ENCODE assay signal across 1 cellular context in genomic region chrX:84318661-84319060, GRCh38.
TF ChIP-seq lines count a peak whose summit lies in the region.

No MANE protein-coding gene starts in this region.

TF ChIP-seq in GM23338, 12 proteins besides CTCF, POLR2A, EP300 and RAD21 (continued from another document):
- no peak for TF ChIP-seq ZNF462 (CRISPR knock-in tag; IDR thresholded peaks at IDR 0.05)
- TF ChIP-seq REST (IDR thresholded peaks at IDR 0.05; ENCODE audit: unreplicated experiment), result no peak
- no peak for TF ChIP-seq NANOG (IDR thresholded peaks at IDR 0.05; ENCODE audit: borderline replicate concordance)
- TF ChIP-seq EZH2phosphoT487 (IDR thresholded peaks at IDR 0.05; ENCODE audit: unreplicated experiment), result no peak
- no peak for TF ChIP-seq JUNB (IDR thresholded peaks at IDR 0.05; ENCODE audit: unreplicated experiment)
- TF ChIP-seq EZH2 (IDR thresholded peaks at IDR 0.05; ENCODE audit: low read depth, unreplicated experiment), result no peak
- no peak for TF ChIP-seq STAT1 (IDR thresholded peaks at IDR 0.05; ENCODE audit: unreplicated experiment)
- no peak for TF ChIP-seq CREB1 (CRISPR knock-in tag; IDR thresholded peaks at IDR 0.05; ENCODE audit: low read depth)
- no peak for TF ChIP-seq ETS1 (IDR thresholded peaks at IDR 0.05)
- no peak for TF ChIP-seq POLR2AphosphoS5 (IDR thresholded peaks at IDR 0.05; ENCODE audit: low read depth)
